In the genomic region with DNA sequence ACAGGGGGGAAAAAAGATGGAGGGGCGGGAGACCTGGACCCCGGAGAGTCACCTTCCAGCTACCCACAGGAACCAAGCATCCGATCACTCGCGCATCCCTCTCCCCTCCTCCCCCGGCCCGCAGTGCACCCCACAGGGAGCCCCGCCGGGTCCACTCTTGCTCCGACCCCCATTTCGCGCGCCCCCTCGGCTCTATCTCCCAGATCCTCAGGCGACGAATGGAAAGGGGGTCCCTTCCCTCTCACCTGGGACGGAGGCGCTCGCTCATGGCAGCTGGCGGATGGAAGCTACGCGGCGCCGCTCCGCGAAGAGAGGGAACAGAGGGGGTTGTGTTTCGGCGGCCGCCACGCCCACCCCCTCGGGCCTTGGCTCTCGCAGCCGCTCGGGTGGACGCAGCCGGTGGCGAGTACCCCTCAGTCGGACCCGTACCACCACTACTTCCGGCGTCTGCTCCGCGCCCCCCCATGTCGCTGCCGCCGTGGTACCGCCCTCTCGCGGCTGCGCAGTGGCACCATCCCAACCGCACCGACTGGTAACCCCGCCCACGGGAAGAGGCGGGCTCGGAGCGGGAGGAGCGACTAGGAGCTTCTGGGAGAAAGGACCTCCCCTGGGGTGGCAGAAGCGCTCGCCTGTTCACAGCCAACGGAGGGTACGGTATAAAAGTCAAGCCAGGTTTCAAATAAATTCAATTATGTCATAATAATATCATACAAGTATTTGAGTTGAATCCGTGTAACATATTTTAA, we compare ENCODE assay signal across 8 cellular contexts. TPM values are rescaled to one million over a fixed set of nuclear protein-coding genes. Genes with fewer than 3 reads are reported as not detected.
DNase-seq lines count a peak whose midpoint lies in the region; ATAC-seq and TF ChIP-seq lines count a peak whose summit lies in the region.

No MANE protein-coding gene starts in this region.

- peaks cover 23% of the 10 kb centered on the region for H3K36me3 ChIP-seq in PC-9 (ENCODE audit: low read depth)
- peaks cover 6% of the 10 kb centered on the region for H3K36me3 ChIP-seq in muscle layer of colon (ENCODE audit: insufficient read depth, low read length)

- BruUV-seq in PC-9 (replicated peaks; lab: Mats Ljungman, UMichigan) = no TSS peak

- CTCF ChIA-PET in PC-9 (lab: Charles Lee) = interaction anchor here (0.7 to 1.2 kb wide), 3 partner anchors 14 to 675 kb away, joined by 3 read pairs; no protein-coding TSS in a partner anchor

- ATAC-seq in GM21717 (IDR thresholded peaks at IDR 0.05; ENCODE audit: unreplicated experiment) = peak; percentile 68
- ATAC-seq in activated T-cell treated with anti-CD3 and anti-CD28 coated beads, Interleukin-2, amount 50 U/mL, for 4 hours = peak; percentile 89 to 90
- peak; percentile 93 for ATAC-seq in esophagus mucosa

- H3K9me3 Mint-ChIP-seq in activated T-cell treated with anti-CD3 and anti-CD28 coated beads, Interleukin-2, amount 50 U/mL, for 4 hours = no peaks in the 10 kb centered on the region

- no peaks in the 10 kb centered on the region for H3K27me3 ChIP-seq in PC-9 (ENCODE audit: insufficient read depth, low read depth)
- no peaks in the 10 kb centered on the region for H3K27me3 ChIP-seq in muscle layer of colon (ENCODE audit: control insufficient read depth in 1 of 2, insufficient read depth in 2 of 2, low read length in 2 of 2)

- H3K27me3 Mint-ChIP-seq in activated T-cell treated with anti-CD3 and anti-CD28 coated beads, Interleukin-2, amount 50 U/mL, for 4 hours (ENCODE audit: low read depth) = no peaks in the 10 kb centered on the region

- intact Hi-C loops in PC-9 (cut with micrococcal nuclease; ENCODE audit: unreplicated experiment) = loop anchor here (2.0 to 5.0 kb wide), 2 partner anchors 39 to 505 kb away; partner anchors contain the start of gene COG1

- H3K79me2 ChIP-seq in PC-9 (ENCODE audit: low read depth) = peaks cover 67% of the 10 kb centered on the region

- H3K9me3 ChIP-seq in PC-9 (ENCODE audit: insufficient read depth, low read depth) = no peaks in the 10 kb centered on the region
- no peaks in the 10 kb centered on the region for H3K9me3 ChIP-seq in muscle layer of colon (ENCODE audit: low read length)

- H3K4me3 Mint-ChIP-seq in activated T-cell treated with anti-CD3 and anti-CD28 coated beads, Interleukin-2, amount 50 U/mL, for 4 hours = peak overlapping the region; percentile 90

- H2AFZ ChIP-seq in PC-9 = peak overlapping the region; percentile 93

- H3K4me1 ChIP-seq in PC-9 (replicated peaks; ENCODE audit: insufficient read depth) (peaks cover 43% of the 10 kb centered on the region), muscle layer of colon (ENCODE audit: insufficient read depth, low read length) (peaks cover 41% of the 10 kb centered on the region)

- H4K20me1 ChIP-seq in PC-9 (ENCODE audit: insufficient read depth) = peaks cover 23% of the 10 kb centered on the region; the same call in 1 of the 2 replicates

- peak overlapping the region; percentile 98 for H3K4me2 ChIP-seq in PC-9

- H3K9me2 ChIP-seq in PC-9 (ENCODE audit: insufficient read depth) = no peaks in the 10 kb centered on the region

- peaks cover 8% of the 10 kb centered on the region for H3K36me3 Mint-ChIP-seq in activated T-cell treated with anti-CD3 and anti-CD28 coated beads, Interleukin-2, amount 50 U/mL, for 4 hours (ENCODE audit: insufficient read depth)

- peak; percentile 61 for TF ChIP-seq CTCF in PC-9 (conservative IDR thresholded peaks at IDR 0.05)

- peak overlapping the region; percentile 97 for H3K4me3 ChIP-seq in PC-9
- H3K4me3 ChIP-seq in muscle layer of colon (ENCODE audit: low read depth in 1 of 2, low read length in 2 of 2) = peak overlapping the region; percentile 79 to 80

- POLR2A ChIA-PET in PC-9 (lab: Charles Lee; ENCODE audit: unreplicated experiment) = interaction anchor here (0.6 to 1.0 kb wide), 2 partner anchors 37 to 639 kb away, joined by 4 to 5 read pairs; no protein-coding TSS in a partner anchor

- peaks cover 8% of the 10 kb centered on the region for H3F3A ChIP-seq in PC-9 (ENCODE audit: insufficient read depth, low read depth)

- in situ Hi-C loops in KBM-7 (cut with MboI; ENCODE audit: low pct_unique_long_range_greater_than_20kb, low sequenced_read_pairs) = no loop called here

- peak; percentile 90 for DNase-seq in DMS53 treated with DMSO at 0.1 percent for 48 hours (lab: John Stamatoyannopoulos, UW; ENCODE audit: unreplicated experiment)
- DNase-seq in KBM-7 = peak; percentile 96
- peak; percentile 81 to 95 for DNase-seq in PC-9
- peak; percentile 96 for DNase-seq in activated T-cell treated with anti-CD3 and anti-CD28 coated beads, Interleukin-2, amount 50 U/mL, for 4 hours
- peak; percentile 93 to 94 for DNase-seq in stimulated activated CD8-positive, alpha-beta memory T cell treated with anti-CD3 and anti-CD28 coated beads, Interleukin-7, amount 100 ng/mL, for 1 hour (ENCODE audit: low read depth in 2 of 2)

- peak overlapping the region; percentile 29 for H3K27ac ChIP-seq in PC-9
- peak overlapping the region; percentile 83 for H3K27ac ChIP-seq in muscle layer of colon (ENCODE audit: low read depth, low read length)

- peaks cover 65% of the 10 kb centered on the region for H3K4me1 Mint-ChIP-seq in activated T-cell treated with anti-CD3 and anti-CD28 coated beads, Interleukin-2, amount 50 U/mL, for 4 hours (ENCODE audit: low read depth)

- peak overlapping the region; percentile 75 for H3K9ac ChIP-seq in muscle layer of colon (ENCODE audit: low read length)

RNA-seq across cellular contexts. Expression of gene CPSF4L, which starts 29.7 kb away (rescaled TPM):
- 0.52 TPM in 1 of 2 replicates, not detected in the other for total RNA-seq in PC-9 (2021)
- not detected for total RNA-seq in activated T-cell treated with anti-CD3 and anti-CD28 coated beads, Interleukin-2, amount 50 U/mL, for 4 hours
- total RNA-seq in esophagus mucosa = not detected

RNA-seq across cellular contexts. Expression of gene COG1, which starts 39.2 kb away (rescaled TPM):
- total RNA-seq in PC-9 (2021) (24.8 and 25.6 TPM in 2 replicates), esophagus mucosa (15.9 TPM)
- 10 to 100 TPM; 26.6 to 31.8 (median 29.0) TPM for total RNA-seq in activated T-cell treated with anti-CD3 and anti-CD28 coated beads, Interleukin-2, amount 50 U/mL, for 4 hours

Comparison
In these comparisons a context has a peak if more than half of its experiments do, and no peak if none do; other contexts are left out.
1. Peak in every context shown above with its lines: DNase-seq, ATAC-seq, H3K4me3 ChIP-seq and H3K27ac ChIP-seq.